In the genomic region with DNA sequence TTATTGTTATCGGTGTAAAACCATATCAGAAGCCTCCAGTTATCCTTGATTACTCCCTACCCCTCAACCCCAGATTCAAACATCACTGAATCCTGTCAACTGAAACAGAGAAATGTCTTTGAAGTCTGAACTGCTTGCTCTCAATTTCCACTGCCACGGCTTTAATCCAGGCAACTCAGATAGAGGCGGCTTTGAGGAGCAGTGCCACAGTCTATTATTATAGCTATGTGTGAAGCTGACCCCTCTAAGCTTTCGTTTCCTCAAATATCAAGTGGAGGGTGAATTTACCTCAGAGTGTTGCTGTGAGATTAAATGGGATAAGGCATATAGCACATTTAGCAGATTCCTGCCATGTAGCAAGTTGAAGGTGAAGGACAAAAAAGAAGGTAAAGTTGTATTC, we compare ENCODE assay signal across 21 cellular contexts. TPM values are rescaled to one million over a fixed set of nuclear protein-coding genes. Genes with fewer than 3 reads are reported as not detected.
A peak's percentile ranks its signal among the peaks of the same experiment; 100 is the strongest.
DNase-seq lines count a peak whose midpoint lies in the region; ATAC-seq and TF ChIP-seq lines count a peak whose summit lies in the region.
"Had no signal": no experiment of that assay in that cellular context is flagged by ENCODE, and none has a peak within 500 bp of the region (broad histone marks: within the 10 kb centered on the region; RNA-seq: fewer than 3 reads in every experiment).

No MANE protein-coding gene starts in this region.

- TF ChIP-seq POLR2A in IMR-90 (IDR thresholded peaks at IDR 0.05; ENCODE audit: low read depth, low read length) (no peak), heart left ventricle (IDR thresholded peaks at IDR 0.05) (no peak), suprapubic skin (IDR thresholded peaks at IDR 0.05) (no peak)

- H3K27me3 ChIP-seq in IMR-90 (ENCODE audit: control insufficient read depth, insufficient read depth, low read length) (no peaks in the 10 kb centered on the region), heart left ventricle (no peaks in the 10 kb centered on the region), osteoblast (ENCODE audit: insufficient read depth, low read length) (no peaks in the 10 kb centered on the region), suprapubic skin (no peaks in the 10 kb centered on the region)
- H3K27me3 ChIP-seq: esophagus squamous epithelium, sigmoid colon, vagina had no signal

- no peaks in the 10 kb centered on the region for H3K36me3 ChIP-seq in IMR-90 (ENCODE audit: control insufficient read depth, insufficient read depth, low read length)
- no peaks in the 10 kb centered on the region for H3K36me3 ChIP-seq in heart left ventricle
- H3K36me3 ChIP-seq in osteoblast (ENCODE audit: insufficient read depth, low read length): no peaks in the 10 kb centered on the region
- H3K36me3 ChIP-seq in suprapubic skin: no peaks in the 10 kb centered on the region
- H3K36me3 ChIP-seq: esophagus squamous epithelium, sigmoid colon, vagina had no signal

- H3K27ac ChIP-seq in IMR-90 (ENCODE audit: insufficient read depth, low read length) (no peak overlapping the region), heart left ventricle (peak overlapping the region in 11 of 12 donors; percentile 11 to 92 (median 71)), osteoblast (ENCODE audit: low read depth, low read length) (no peak overlapping the region), suprapubic skin (no peak overlapping the region)
- H3K27ac ChIP-seq: esophagus squamous epithelium, parathyroid adenoma, sigmoid colon, vagina had no signal

- H2BK5ac ChIP-seq in IMR-90 (ENCODE audit: low read depth, low read length, poor library complexity, severe bottlenecking): no peak overlapping the region

- dilution Hi-C loops in IMR-90 (cut with HindIII; ENCODE audit: low sequenced_read_pairs, unreplicated experiment): no loop called here

- H4K8ac ChIP-seq in IMR-90 (ENCODE audit: low read depth in 2 of 2, low read length in 2 of 2): no peak overlapping the region

- no peak for TF ChIP-seq RAD21 in IMR-90 (IDR thresholded peaks at IDR 0.05; ENCODE audit: low read length)

- H2BK15ac ChIP-seq in IMR-90 (ENCODE audit: low read depth, low read length): no peak overlapping the region

- no peak overlapping the region for H2AFZ ChIP-seq in IMR-90 (replicated peaks; ENCODE audit: low read length, poor library complexity)
- H2AFZ ChIP-seq in osteoblast (ENCODE audit: low read length): peak overlapping the region; percentile 78
- H2AFZ ChIP-seq: parathyroid adenoma had no signal

- DNase-seq in IMR-90: no peak
- peak; percentile 15 for DNase-seq in SK-MEL-5 (ENCODE audit: low read depth, low spot score)
- DNase-seq in heart left ventricle: no peak
- peak; percentile 43 for DNase-seq in osteoblast (ENCODE audit: insufficient read length, low spot score, missing footprints)
- no peak for DNase-seq in suprapubic skin (ENCODE audit: low spot score in 2 of 2)
- no peak for DNase-seq in SKM-1 treated with dmso at 0.1 percent for 144 hours (lab: John Stamatoyannopoulos, UW; ENCODE audit: unreplicated experiment)
- DNase-seq in activated CD4-positive, alpha-beta T cell treated with anti-CD3 and anti-CD28 coated beads for 4 hours: no peak
- DNase-seq: activated CD4-positive, alpha-beta T cell treated with anti-CD3 and anti-CD28 coated beads for 36 hours; effector memory CD8-positive, alpha-beta T cell; esophagus squamous epithelium; NCI-H146; PC-3; SHP77 treated with DMSO at 0.1 percent for 48 hours; sigmoid colon; T-helper 1 cell had no signal

- no peak overlapping the region for H3K23ac ChIP-seq in IMR-90 (ENCODE audit: low read depth, low read length)

- peaks cover 2% of the 10 kb centered on the region; the same call in 1 of the 2 replicates for H3K4me1 ChIP-seq in IMR-90 (ENCODE audit: control insufficient read depth, insufficient read depth, low read length)
- peaks cover 0 to 7% (median 0%) of the 10 kb centered on the region in 12 donors for H3K4me1 ChIP-seq in heart left ventricle
- H3K4me1 ChIP-seq in osteoblast (ENCODE audit: insufficient read depth, low read length): peaks cover 12% of the 10 kb centered on the region
- H3K4me1 ChIP-seq in suprapubic skin: no peaks in the 10 kb centered on the region
- H3K4me1 ChIP-seq: esophagus squamous epithelium, parathyroid adenoma, sigmoid colon, vagina had no signal

- H3K4me2 ChIP-seq in IMR-90 (ENCODE audit: low read depth, low read length) (peak overlapping the region; percentile 28), osteoblast (ENCODE audit: insufficient read depth, low read length) (peak overlapping the region; percentile 64)

- H2AK5ac ChIP-seq in IMR-90 (ENCODE audit: low read depth, low read length): no peak overlapping the region

- H2BK20ac ChIP-seq in IMR-90 (ENCODE audit: low read depth, low read length): no peak overlapping the region

- H4K5ac ChIP-seq in IMR-90 (ENCODE audit: low read depth, low read length): no peak overlapping the region

- no peak overlapping the region for H3K18ac ChIP-seq in IMR-90 (ENCODE audit: low read depth, low read length)

- H3K56ac ChIP-seq in IMR-90 (ENCODE audit: extremely low read depth, insufficient read depth, low read length): no peak overlapping the region

- H2AK9ac ChIP-seq in IMR-90 (replicated peaks; ENCODE audit: low read depth, low read length, poor library complexity): no peak overlapping the region

- H3K79me2 ChIP-seq in osteoblast (ENCODE audit: insufficient read depth, low read length): no peaks in the 10 kb centered on the region
- H3K79me2 ChIP-seq: parathyroid adenoma had no signal

- WGBS in IMR-90 (ENCODE audit: extremely low coverage in 2 of 2, insufficient read length in 1 of 2), 2 experiments: 17% methylated on average over 1 of the region's 4 CpGs; no CpG with 5 or more reads in 1 of the 2 experiments
- WGBS in heart left ventricle, 4 donors: 30 to 43% (median 33%) methylated on average over 4 of the region's 4 CpGs
- WGBS in suprapubic skin: 72% methylated on average over 4 of the region's 4 CpGs

- no peaks in the 10 kb centered on the region for H3K9me1 ChIP-seq in IMR-90 (ENCODE audit: insufficient read depth, low read length)

- H4K20me1 ChIP-seq in IMR-90 (ENCODE audit: insufficient read depth, low read length): no peaks in the 10 kb centered on the region
- no peaks in the 10 kb centered on the region for H4K20me1 ChIP-seq in osteoblast (ENCODE audit: insufficient read depth, low read length)

- H3K9me3 ChIP-seq in IMR-90 (ENCODE audit: control insufficient read depth, insufficient read depth, low read length) (no peaks in the 10 kb centered on the region), heart left ventricle (no peaks in the 10 kb centered on the region), osteoblast (ENCODE audit: low read depth, low read length) (no peaks in the 10 kb centered on the region), suprapubic skin (no peaks in the 10 kb centered on the region)
- H3K9me3 ChIP-seq: esophagus squamous epithelium, sigmoid colon, vagina had no signal

- H4K91ac ChIP-seq in IMR-90 (ENCODE audit: insufficient read depth, low read depth, low read length): no peak overlapping the region

- TF ChIP-seq EP300 in suprapubic skin (IDR thresholded peaks at IDR 0.05): no peak

- TF ChIP-seq CTCF in IMR-90 (conservative IDR thresholded peaks at IDR 0.05; ENCODE audit: low read depth, low read length) (no peak), heart left ventricle (IDR thresholded peaks at IDR 0.05) (no peak), osteoblast (IDR thresholded peaks at IDR 0.05; ENCODE audit: extremely low read depth, low read depth, low read length) (no peak), suprapubic skin (IDR thresholded peaks at IDR 0.05) (no peak)

- H3K9ac ChIP-seq in IMR-90 (ENCODE audit: low read depth, low read length): no peak overlapping the region
- H3K9ac ChIP-seq: parathyroid adenoma had no signal

- intact Hi-C loops in IMR-90 (cut with micrococcal nuclease) (no loop called here), heart left ventricle (cut with DNase I) (loop anchor here in 2 of 10 donors (10.0 kb wide), 1 partner anchor 45 kb away; a partner anchor contains a TSS)

- no TSS peak for BruUV-seq in IMR-90 (replicated peaks; lab: Mats Ljungman, UMichigan)

- H3K4me3 ChIP-seq in IMR-90 (ENCODE audit: insufficient read depth, low read depth, low read length): no peak overlapping the region
- H3K4me3 ChIP-seq in heart left ventricle: peak overlapping the region in 5 of 12 donors; percentile 7 to 24 (median 17)
- peak overlapping the region; percentile 3 for H3K4me3 ChIP-seq in osteoblast (ENCODE audit: insufficient read depth, low read length)
- no peak overlapping the region for H3K4me3 ChIP-seq in suprapubic skin
- H3K4me3 ChIP-seq: esophagus squamous epithelium, sigmoid colon, vagina had no signal

- CTCF ChIA-PET in IMR-90 (lab: Yijun Ruan, JAX): no interaction called here

- ATAC-seq in IMR-90 (ENCODE audit: low read depth) (no peak), heart left ventricle (peak; percentile 56 to 82 (median 76)), GM21367 (IDR thresholded peaks at IDR 0.05; ENCODE audit: unreplicated experiment) (no peak)
- ATAC-seq: activated CD4-positive, alpha-beta T cell treated with anti-CD3 and anti-CD28 coated beads for 36 hours; effector memory CD8-positive, alpha-beta T cell; HepG2; natural killer cell treated with Interleukin-12 subunit alpha and Interleukin-12 subunit beta and Interleukin-15 and Interleukin-18, amount 100 ng/mL, for 72 hours; PC-3; stimulated activated effector memory CD8-positive, alpha-beta T cell treated with anti-CD3 and anti-CD28 coated beads, Interleukin-12 subunit alpha, Interleukin-12 subunit beta, amount 100 ng/mL, for 72 hours had no signal

- POLR2A ChIA-PET in IMR-90 (lab: Charles Lee; ENCODE audit: unreplicated experiment): no interaction called here

- in situ Hi-C loops in IMR-90 (cut with MboI; ENCODE audit: low sequenced_read_pairs) (no loop called here), SK-MEL-5 (cut with HindIII; ENCODE audit: low pct_unique_long_range_greater_than_20kb, low sequenced_read_pairs) (no loop called here)

- H3K4ac ChIP-seq in IMR-90 (ENCODE audit: low read depth, low read length): no peak overlapping the region

- no peak overlapping the region for H2BK120ac ChIP-seq in IMR-90 (ENCODE audit: low read depth, low read length)

- H3K14ac ChIP-seq in IMR-90 (replicated peaks; ENCODE audit: low read depth, low read length): no peak overlapping the region; the same call in 1 of the 2 replicates

- H3K79me1 ChIP-seq in IMR-90 (ENCODE audit: low read depth in 1 of 2, low read length in 2 of 2): no peaks in the 10 kb centered on the region

TF ChIP-seq in IMR-90, 13 proteins besides CTCF, POLR2A, EP300 and RAD21:
- no peak for TF ChIP-seq MAZ (IDR thresholded peaks at IDR 0.05; ENCODE audit: borderline replicate concordance, low read depth, low read length)

RNA-seq across cellular contexts. Expression of a gene that starts 49.0 kb away (rescaled TPM):
- total RNA-seq in IMR-90 (2012; rRNA removed) (0.18 and 0.28 TPM in 2 replicates), heart left ventricle (100 to 1,000 TPM; 129 to 295 (median 214) TPM), osteoblast (8.0 and 14.8 TPM in 2 replicates), suprapubic skin (1 to 10 TPM in 3 of 4 donors, under 1 TPM in 1; 0.79 to 3.4 (median 1.4) TPM)
- polyA plus RNA-seq in IMR-90 (2012; rRNA removed) (0.01 and 0.09 TPM in 2 replicates), heart left ventricle (10 to 100 TPM; 44.5 to 46.7 TPM)
- 0.01 and 0.02 TPM in 2 replicates for polyA plus RNA-seq in IMR-90 (2012; cell fraction: cytosol; rRNA removed)
- polyA plus RNA-seq in IMR-90 (2012; cell fraction: nucleus; rRNA removed; ENCODE audit: low replicate concordance): 0.05 and 0.10 TPM in 2 replicates
- 29.0 and 30.5 TPM in 2 replicates for total RNA-seq in SK-MEL-5 (2014; rRNA removed; shearing (Covaris generic))
- polyA plus RNA-seq in SK-MEL-5 (2015; cell fraction: cytosol; rRNA removed): 11.9 and 15.5 TPM in 2 replicates
- polyA plus RNA-seq in SK-MEL-5 (2015; cell fraction: nucleus; rRNA removed): 9.8 and 10.8 TPM in 2 replicates
- total RNA-seq: activated CD4-positive, alpha-beta T cell treated with anti-CD3 and anti-CD28 coated beads for 36 hours; natural killer cell treated with Interleukin-12 subunit alpha and Interleukin-12 subunit beta and Interleukin-15 and Interleukin-18, amount 100 ng/mL, for 72 hours had no signal

Comparison
In these comparisons a context has a peak if more than half of its experiments do, and no peak if none do; other contexts are left out.
1. ATAC-seq: peak in heart left ventricle (4 of 4); none in IMR-90 (single experiment) and GM21367 (single experiment).
2. DNase-seq: peak in SK-MEL-5 (single experiment) and osteoblast (single experiment); none in IMR-90 (single experiment), heart left ventricle (0 of 5), suprapubic skin (0 of 2), SKM-1 treated with dmso at 0.1 percent for 144 hours (single experiment) and activated CD4-positive, alpha-beta T cell treated with anti-CD3 and anti-CD28 coated beads for 4 hours (0 of 2).
3. H3K27ac ChIP-seq: peak in heart left ventricle (11 of 12); none in IMR-90 (single experiment), osteoblast (single experiment) and suprapubic skin (single experiment).